ENCODE assay signal across 10 cellular contexts in the genomic region with DNA sequence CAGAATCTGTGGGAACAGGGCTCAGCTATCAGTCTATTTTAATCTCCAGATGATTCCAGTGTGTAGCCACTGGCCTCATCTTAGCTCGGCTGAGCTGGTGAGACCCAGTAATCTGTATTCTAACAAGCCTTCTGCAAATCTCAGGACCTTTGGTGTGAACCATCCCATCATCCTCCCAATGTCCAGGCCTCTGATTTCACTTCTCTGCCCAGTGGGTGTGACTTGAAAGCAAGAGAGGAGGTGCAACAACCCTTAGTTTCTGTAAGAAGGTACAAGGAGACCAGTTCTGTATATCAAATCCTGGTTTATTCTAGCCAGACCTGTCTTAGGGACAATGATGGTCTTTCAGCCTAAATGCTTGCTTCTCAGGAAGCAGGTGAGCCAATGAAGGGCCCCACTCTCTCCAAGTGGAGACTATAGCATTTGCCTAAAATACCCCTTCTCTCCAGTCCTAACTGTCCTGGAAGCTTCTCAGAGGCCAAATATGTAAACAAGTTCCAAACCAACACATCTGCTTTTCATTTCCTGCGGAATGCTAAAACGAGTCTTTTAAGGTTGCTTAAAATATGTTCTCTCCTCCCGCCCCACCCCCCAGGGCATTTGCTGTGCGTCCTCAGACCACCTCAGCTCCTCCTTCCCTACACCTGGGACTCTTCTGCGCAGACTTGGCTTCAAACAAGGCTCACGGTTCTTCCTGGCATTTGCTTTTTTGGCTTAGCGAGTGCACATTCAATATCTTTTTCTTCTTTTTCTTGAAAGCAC.
DNase-seq lines count a peak whose midpoint lies in the region; ATAC-seq and TF ChIP-seq lines count a peak whose summit lies in the region.
"Had no signal": no experiment of that assay in that cellular context is flagged by ENCODE, and none has a peak within 500 bp of the region (broad histone marks: within the 10 kb centered on the region; RNA-seq: fewer than 3 reads in every experiment).

No MANE protein-coding gene starts in this region.

- H3K27me3 Mint-ChIP-seq in CD4-positive, alpha-beta memory T cell, result no peaks in the 10 kb centered on the region

- peak; percentile 92 for ATAC-seq in sciatic nerve
- no peak for ATAC-seq in HG03108 (IDR thresholded peaks at IDR 0.05; ENCODE audit: unreplicated experiment)

- peak overlapping the region; percentile 2; the same call in 1 of the 2 replicates for H2AFZ ChIP-seq in PC-9

- TF ChIP-seq CTCF in PC-9 (conservative IDR thresholded peaks at IDR 0.05), result no peak

- no peak overlapping the region for H3K27ac Mint-ChIP-seq in CD4-positive, alpha-beta memory T cell

- no peak overlapping the region for H3K4me3 Mint-ChIP-seq in CD4-positive, alpha-beta memory T cell

- no peaks in the 10 kb centered on the region for H3K9me2 ChIP-seq in PC-9 (ENCODE audit: insufficient read depth)

- peak overlapping the region; percentile 23; the same call in 1 of the 2 replicates for H3K4me3 ChIP-seq in PC-9
- no peak overlapping the region for H3K4me3 ChIP-seq in CD4-positive, alpha-beta memory T cell (ENCODE audit: low read length in 2 of 2)

- H3K36me3 ChIP-seq in PC-9 (ENCODE audit: low read depth), result no peaks in the 10 kb centered on the region
- H3K36me3 ChIP-seq in CD4-positive, alpha-beta memory T cell (ENCODE audit: insufficient read depth, low read length), result no peaks in the 10 kb centered on the region

- POLR2A ChIA-PET in PC-9 (lab: Charles Lee; ENCODE audit: unreplicated experiment), result interaction anchor here (0.6 kb wide), 3 partner anchors 63 to 91 kb away, joined by 3 to 7 read pairs (median 4); no protein-coding TSS in a partner anchor
- POLR2A ChIA-PET in CD4-positive, alpha-beta memory T cell (lab: Charles Lee; ENCODE audit: partially characterized antibody), result no interaction called here

- H3K4me1 Mint-ChIP-seq in CD4-positive, alpha-beta memory T cell, result peaks cover 12 to 23% (median 17%) of the 10 kb centered on the region in 4 donors

- H3F3A ChIP-seq in PC-9 (ENCODE audit: insufficient read depth, low read depth), result peaks cover 45% of the 10 kb centered on the region

- H3K4me2 ChIP-seq in PC-9, result peak overlapping the region; percentile 75

- H3K27ac ChIP-seq in PC-9, result peak overlapping the region; percentile 92
- H3K27ac ChIP-seq in CD4-positive, alpha-beta memory T cell (ENCODE audit: low read depth, low read length), result no peak overlapping the region

- no peaks in the 10 kb centered on the region for H4K20me1 ChIP-seq in PC-9 (ENCODE audit: insufficient read depth)

- BruUV-seq in PC-9 (replicated peaks; lab: Mats Ljungman, UMichigan), result no TSS peak

- 0 out of 2 replicates have a peak, but pooled peaks cover 3% of the 10 kb centered on the region for H3K9me3 ChIP-seq in PC-9 (ENCODE audit: insufficient read depth, low read depth)
- H3K9me3 ChIP-seq in CD4-positive, alpha-beta memory T cell (ENCODE audit: control insufficient read depth in 1 of 2, low read length in 2 of 2), result no peaks in the 10 kb centered on the region

- intact Hi-C loops in PC-9 (cut with micrococcal nuclease; ENCODE audit: unreplicated experiment) (loop anchor here (1.0 kb wide), 1 partner anchor 22 kb away; no protein-coding TSS in a partner anchor), sciatic nerve (cut with DNase I) (no loop called here)
- intact Hi-C loops in CD4-positive, alpha-beta memory T cell (cut with micrococcal nuclease), result no loop called here

- H3K79me2 ChIP-seq in PC-9 (ENCODE audit: low read depth), result no peaks in the 10 kb centered on the region

- CTCF ChIA-PET in PC-9 (lab: Charles Lee), result no interaction called here
- CTCF ChIA-PET in CD4-positive, alpha-beta memory T cell (lab: Charles Lee; ENCODE audit: partially characterized antibody), result no interaction called here

- H3K36me3 Mint-ChIP-seq in CD4-positive, alpha-beta memory T cell, result no peaks in the 10 kb centered on the region

- peaks cover 61% of the 10 kb centered on the region for H3K4me1 ChIP-seq in PC-9 (replicated peaks; ENCODE audit: insufficient read depth)
- peaks cover 9% of the 10 kb centered on the region for H3K4me1 ChIP-seq in CD4-positive, alpha-beta memory T cell (ENCODE audit: insufficient read depth, low read length)

- H3K9me3 Mint-ChIP-seq in CD4-positive, alpha-beta memory T cell, result no peaks in the 10 kb centered on the region

- peak; percentile 69 for DNase-seq in ELR (ENCODE audit: low read depth)
- no peak for DNase-seq in PC-9
- peak; percentile 80 for DNase-seq in fibroblast of the conjunctiva (ENCODE audit: low read depth)
- peak; percentile 80 for DNase-seq in sciatic nerve (ENCODE audit: low spot score)
- no peak for DNase-seq in stimulated activated CD8-positive, alpha-beta memory T cell treated with anti-CD3 and anti-CD28 coated beads, Interleukin-4, amount 100 ng/mL, for 48 hours
- DNase-seq in CD4-positive, alpha-beta memory T cell, result no peak
- DNase-seq in ecto neural progenitor cell (ENCODE audit: low spot score), result no peak
- DNase-seq: cortex of kidney, NCI-H1930 had no signal

- no peaks in the 10 kb centered on the region for H3K27me3 ChIP-seq in PC-9 (ENCODE audit: insufficient read depth, low read depth)
- no peaks in the 10 kb centered on the region for H3K27me3 ChIP-seq in CD4-positive, alpha-beta memory T cell (ENCODE audit: insufficient read depth, low read length)

Comparison
In these comparisons a context has a peak if more than half of its experiments do, and no peak if none do; other contexts are left out.
1. DNase-seq: peak in ELR (single experiment), fibroblast of the conjunctiva (single experiment) and sciatic nerve (single experiment); none in PC-9 (0 of 2), stimulated activated CD8-positive, alpha-beta memory T cell treated with anti-CD3 and anti-CD28 coated beads, Interleukin-4, amount 100 ng/mL, for 48 hours (single experiment), CD4-positive, alpha-beta memory T cell (0 of 5) and ecto neural progenitor cell (single experiment).